In the genomic region with DNA sequence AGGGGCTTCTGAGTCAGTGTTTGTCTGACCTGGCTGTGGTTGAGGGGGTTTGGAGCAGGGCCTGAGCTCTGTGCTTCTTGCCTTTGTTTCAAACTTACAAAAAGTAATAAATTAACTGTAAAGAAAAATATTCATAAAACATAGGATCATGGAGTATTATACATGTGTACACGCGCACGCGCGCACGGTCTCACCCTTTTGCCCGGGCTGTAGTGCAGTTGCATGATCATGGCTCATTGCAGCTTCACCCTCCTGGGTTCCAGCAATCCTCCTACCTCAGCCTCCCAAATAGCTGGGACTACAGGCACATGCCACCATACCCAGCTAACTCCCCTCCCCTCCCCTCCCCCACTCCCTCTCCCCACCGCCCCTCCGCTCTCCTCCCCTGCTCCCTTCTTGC, we compare ENCODE assay signal across 3 cellular contexts. TPM values are rescaled to one million over a fixed set of nuclear protein-coding genes. Genes with fewer than 3 reads are reported as not detected.
"Had no signal": no experiment of that assay in that cellular context is flagged by ENCODE, and none has a peak within 500 bp of the region (broad histone marks: within the 10 kb centered on the region; RNA-seq: fewer than 3 reads in every experiment).

No MANE protein-coding gene starts in this region.

- DNase-seq: GDM1, GF-D8 had no signal

RNA-seq across cellular contexts. Expression of gene TDRD12, which starts 23.5 kb away (rescaled TPM):
- total RNA-seq: GM12878 had no signal
